Comparison of ENCODE assay signal across 8 cellular contexts in the genomic region with DNA sequence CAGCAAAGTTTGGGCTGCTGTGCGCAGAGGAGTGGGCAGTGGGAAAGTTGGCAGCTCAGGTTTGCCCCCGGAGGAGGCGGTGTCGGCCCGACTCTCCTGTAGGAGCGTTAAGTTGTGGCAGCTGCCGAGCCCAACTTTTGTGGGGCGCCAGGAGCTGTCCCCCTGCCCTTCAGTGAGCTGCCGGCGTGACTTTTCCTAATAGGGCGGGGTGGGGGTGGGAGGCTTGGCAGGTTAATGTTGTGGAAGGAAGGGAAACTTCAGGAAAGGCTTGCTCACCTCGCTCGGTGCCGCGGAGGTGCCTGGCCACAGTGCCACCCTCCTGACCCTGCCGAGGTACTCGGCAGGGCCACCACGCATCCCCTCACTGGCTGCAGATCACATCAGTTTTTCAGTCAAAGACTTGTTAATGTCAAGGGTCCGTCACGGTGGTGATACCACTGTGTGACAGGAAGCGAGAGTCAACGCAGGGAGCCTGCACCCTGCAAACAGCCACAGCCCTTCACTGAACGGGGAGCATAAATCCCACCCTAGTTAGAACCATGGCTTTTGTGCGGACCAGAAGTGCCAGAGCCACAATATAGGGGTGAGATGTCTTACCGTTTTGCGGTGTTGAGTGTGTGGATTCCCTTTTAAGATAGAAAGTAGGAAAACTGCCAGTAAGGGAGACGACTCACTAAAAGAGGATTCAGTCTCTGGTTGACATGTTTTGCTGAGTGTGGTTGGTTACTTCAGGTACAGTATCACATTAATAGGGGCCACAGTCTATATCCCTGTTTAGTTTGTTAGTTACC. TPM values are rescaled to one million over a fixed set of nuclear protein-coding genes. Genes with fewer than 3 reads are reported as not detected.
DNase-seq lines count a peak whose midpoint lies in the region; ATAC-seq and TF ChIP-seq lines count a peak whose summit lies in the region.

No MANE protein-coding gene starts in this region.

- peaks cover 67% of the 10 kb centered on the region for H3K4me1 Mint-ChIP-seq in activated T-helper 1 cell treated with anti-CD3 and anti-CD28 coated beads, Interleukin-12 subunit alpha, Interleukin-12 subunit beta, Interleukin-2, Interleukin-4 antibody, amounts not matched to agents 30 ng/mL and 10 ng/mL and 1 ng/mL, durations not matched to agents 14 hours and 24 hours and 36 hours (ENCODE audit: low read depth)
- H3K4me1 Mint-ChIP-seq in neural progenitor cell, result peaks cover 32% of the 10 kb centered on the region

- peak; percentile 55 for TF ChIP-seq POLR2A in GM18505 (IDR thresholded peaks at IDR 0.05; ENCODE audit: borderline replicate concordance, extremely low read depth, insufficient read depth, insufficient read length)

- H2AFZ ChIP-seq in OCI-LY3 (ENCODE audit: low read depth, low read length) (no peak overlapping the region), neural progenitor cell (replicated peaks) (peak overlapping the region; percentile 90)

- H3K4me3 Mint-ChIP-seq in activated T-helper 1 cell treated with anti-CD3 and anti-CD28 coated beads, Interleukin-12 subunit alpha, Interleukin-12 subunit beta, Interleukin-2, Interleukin-4 antibody, amounts not matched to agents 30 ng/mL and 10 ng/mL and 1 ng/mL, durations not matched to agents 14 hours and 24 hours and 36 hours, result peak overlapping the region; percentile 97
- peak overlapping the region; percentile 96 for H3K4me3 Mint-ChIP-seq in neural progenitor cell

- peaks cover 26% of the 10 kb centered on the region for H3F3A ChIP-seq in neural progenitor cell (ENCODE audit: low read depth)

- H3K9ac ChIP-seq in OCI-LY3 (ENCODE audit: low read length) (peak overlapping the region; percentile 93), neural progenitor cell (no peak overlapping the region)

- H3K36me3 Mint-ChIP-seq in activated T-helper 1 cell treated with anti-CD3 and anti-CD28 coated beads, Interleukin-12 subunit alpha, Interleukin-12 subunit beta, Interleukin-2, Interleukin-4 antibody, amounts not matched to agents 30 ng/mL and 10 ng/mL and 1 ng/mL, durations not matched to agents 14 hours and 24 hours and 36 hours (ENCODE audit: low read depth), result peaks cover 12% of the 10 kb centered on the region
- H3K36me3 Mint-ChIP-seq in neural progenitor cell, result peaks cover 12% of the 10 kb centered on the region

- H3K4me2 ChIP-seq in OCI-LY3 (ENCODE audit: low read length) (peak overlapping the region; percentile 80), neural progenitor cell (peak overlapping the region; percentile 93)

- ATAC-seq in GM18505 (IDR thresholded peaks at IDR 0.05; ENCODE audit: unreplicated experiment), result peak; percentile 24
- ATAC-seq in HG02678 (IDR thresholded peaks at IDR 0.05; ENCODE audit: unreplicated experiment), result peak; percentile 23
- ATAC-seq in thoracic aorta (ENCODE audit: insufficient number of reproducible peaks, low FRiP score, low read depth), result no peak

- H3K79me2 ChIP-seq in OCI-LY3 (ENCODE audit: low read length), result peaks cover 76% of the 10 kb centered on the region
- H3K79me2 ChIP-seq in neural progenitor cell (ENCODE audit: low read depth), result peaks cover 4% of the 10 kb centered on the region

- H3K9me3 ChIP-seq in OCI-LY3 (ENCODE audit: insufficient read depth, low read length), result peaks cover 2% of the 10 kb centered on the region; the same call in 1 of the 2 replicates
- no peaks in the 10 kb centered on the region for H3K9me3 ChIP-seq in neural progenitor cell (ENCODE audit: low read depth)
- no peaks in the 10 kb centered on the region for H3K9me3 ChIP-seq in thoracic aorta

- no peaks in the 10 kb centered on the region for H3K9me3 Mint-ChIP-seq in activated T-helper 1 cell treated with anti-CD3 and anti-CD28 coated beads, Interleukin-12 subunit alpha, Interleukin-12 subunit beta, Interleukin-2, Interleukin-4 antibody, amounts not matched to agents 30 ng/mL and 10 ng/mL and 1 ng/mL, durations not matched to agents 14 hours and 24 hours and 36 hours
- peaks cover 4% of the 10 kb centered on the region for H3K9me3 Mint-ChIP-seq in neural progenitor cell

- H4K20me1 ChIP-seq in OCI-LY3 (ENCODE audit: insufficient read depth, low read length), result peaks cover 32% of the 10 kb centered on the region
- H4K20me1 ChIP-seq in neural progenitor cell (ENCODE audit: low read depth), result no peaks in the 10 kb centered on the region

- intact Hi-C loops in activated T-helper 1 cell treated with anti-CD3 and anti-CD28 coated beads, Interleukin-12 subunit alpha, Interleukin-12 subunit beta, Interleukin-2, Interleukin-4 antibody, amounts not matched to agents 30 ng/mL and 10 ng/mL and 1 ng/mL, durations not matched to agents 14 hours and 24 hours and 36 hours (cut with micrococcal nuclease), result loop anchor here (1.0 to 10.0 kb wide), 10 partner anchors 10 to 1382 kb away; partner anchors contain the start of genes ARSK, LIX1 and SKIC3

- DNase-seq in activated T-helper 1 cell treated with anti-CD3 and anti-CD28 coated beads, Interleukin-12 subunit alpha, Interleukin-12 subunit beta, Interleukin-2, Interleukin-4 antibody, amounts not matched to agents 30 ng/mL and 10 ng/mL and 1 ng/mL, durations not matched to agents 14 hours and 24 hours and 36 hours (ENCODE audit: low spot score), result peak; percentile 42
- DNase-seq in fibroblast of villous mesenchyme (ENCODE audit: low read depth) (peak; percentile 18), neural progenitor cell (ENCODE audit: low spot score) (peak; percentile 60), thoracic aorta (ENCODE audit: low spot score) (no peak), NCI-H2196 (lab: John Stamatoyannopoulos, UW; ENCODE audit: unreplicated experiment) (no peak)

- TF ChIP-seq CTCF in OCI-LY3 (IDR thresholded peaks at IDR 0.05; ENCODE audit: low read depth, low read length) (no peak), fibroblast of villous mesenchyme (IDR thresholded peaks at IDR 0.05; ENCODE audit: insufficient read depth, low read depth, low read length) (no peak), neural progenitor cell (IDR thresholded peaks at IDR 0.05) (no peak), thoracic aorta (IDR thresholded peaks at IDR 0.05) (no peak)

- H3K27me3 ChIP-seq in OCI-LY3 (ENCODE audit: low read depth, low read length) (no peaks in the 10 kb centered on the region), neural progenitor cell (peaks cover 26% of the 10 kb centered on the region), thoracic aorta (replicated peaks; ENCODE audit: insufficient read depth) (no peaks in the 10 kb centered on the region)

- H3K36me3 ChIP-seq in OCI-LY3 (replicated peaks; ENCODE audit: low read depth, low read length), result peaks cover 4% of the 10 kb centered on the region
- no peaks in the 10 kb centered on the region for H3K36me3 ChIP-seq in neural progenitor cell
- no peaks in the 10 kb centered on the region for H3K36me3 ChIP-seq in thoracic aorta

- peak overlapping the region; percentile 98 for H3K4me3 ChIP-seq in OCI-LY3 (ENCODE audit: low read length)
- H3K4me3 ChIP-seq in fibroblast of villous mesenchyme (ENCODE audit: low read depth, low read length), result peak overlapping the region; percentile 83
- H3K4me3 ChIP-seq in neural progenitor cell, result peak overlapping the region; percentile 90
- H3K4me3 ChIP-seq in thoracic aorta, result peak overlapping the region; percentile 88

- H3K27ac ChIP-seq in OCI-LY3 (ENCODE audit: low read length), result peak overlapping the region; percentile 98
- H3K27ac ChIP-seq in neural progenitor cell, result no peak overlapping the region
- H3K27ac ChIP-seq in thoracic aorta, result peak overlapping the region; percentile 95

- no peaks in the 10 kb centered on the region for H3K27me3 Mint-ChIP-seq in activated T-helper 1 cell treated with anti-CD3 and anti-CD28 coated beads, Interleukin-12 subunit alpha, Interleukin-12 subunit beta, Interleukin-2, Interleukin-4 antibody, amounts not matched to agents 30 ng/mL and 10 ng/mL and 1 ng/mL, durations not matched to agents 14 hours and 24 hours and 36 hours (ENCODE audit: insufficient read depth)
- peaks cover 4% of the 10 kb centered on the region for H3K27me3 Mint-ChIP-seq in neural progenitor cell (ENCODE audit: insufficient read depth, low read depth)

- peak overlapping the region; percentile 98 for H3K27ac Mint-ChIP-seq in activated T-helper 1 cell treated with anti-CD3 and anti-CD28 coated beads, Interleukin-12 subunit alpha, Interleukin-12 subunit beta, Interleukin-2, Interleukin-4 antibody, amounts not matched to agents 30 ng/mL and 10 ng/mL and 1 ng/mL, durations not matched to agents 14 hours and 24 hours and 36 hours
- peak overlapping the region; percentile 61 for H3K27ac Mint-ChIP-seq in neural progenitor cell

- H3K4me1 ChIP-seq in OCI-LY3 (ENCODE audit: low read length) (peaks cover 45% of the 10 kb centered on the region), neural progenitor cell (peaks cover 12% of the 10 kb centered on the region), thoracic aorta (ENCODE audit: control insufficient read depth in 1 of 2, low read depth in 2 of 2) (peaks cover 20 to 49% of the 10 kb centered on the region in 2 donors)

RNA-seq across cellular contexts. Expression of gene LNPEP, which starts 0.7 kb away (rescaled TPM):
- total RNA-seq in activated T-helper 1 cell treated with anti-CD3 and anti-CD28 coated beads, Interleukin-12 subunit alpha, Interleukin-12 subunit beta, Interleukin-2, Interleukin-4 antibody, amounts not matched to agents 30 ng/mL and 10 ng/mL and 1 ng/mL, durations not matched to agents 14 hours and 24 hours and 36 hours, result 37.7 and 40.7 TPM in 2 replicates
- total RNA-seq in fibroblast of villous mesenchyme (32.2 and 42.7 TPM in 2 replicates), neural progenitor cell (ENCODE audit: low replicate concordance) (7.0 and 19.6 TPM in 2 replicates), thoracic aorta (10 to 100 TPM; 55.0 to 74.6 TPM)

Comparison
In these comparisons a context has a peak if more than half of its experiments do, and no peak if none do; other contexts are left out.
1. DNase-seq: peak in activated T-helper 1 cell treated with anti-CD3 and anti-CD28 coated beads, Interleukin-12 subunit alpha, Interleukin-12 subunit beta, Interleukin-2, Interleukin-4 antibody, amounts not matched to agents 30 ng/mL and 10 ng/mL and 1 ng/mL, durations not matched to agents 14 hours and 24 hours and 36 hours (single experiment), fibroblast of villous mesenchyme (single experiment) and neural progenitor cell (single experiment); none in thoracic aorta (single experiment) and NCI-H2196 (single experiment).
2. Peak in every context shown above with its lines, with median percentiles within 50 percentile points of each other: H3K4me3 ChIP-seq.